Comparison of ENCODE assay signal across 1 cellular context in genomic region chr6:18613511-18613910, GRCh38.
TF ChIP-seq lines count a peak whose summit lies in the region.

No MANE protein-coding gene starts in this region.

TF ChIP-seq in GM23338, 12 proteins besides CTCF, POLR2A, EP300 and RAD21 (continued from another document):
- TF ChIP-seq STAT1 (IDR thresholded peaks at IDR 0.05; ENCODE audit: unreplicated experiment): no peak
